ENCODE assay signal across 12 cellular contexts in genomic region chr14:92719890-92720323, GRCh38. TPM values are rescaled to one million over a fixed set of nuclear protein-coding genes. Genes with fewer than 3 reads are reported as not detected.
DNase-seq lines count a peak whose midpoint lies in the region; ATAC-seq and TF ChIP-seq lines count a peak whose summit lies in the region.
"Had no signal": no experiment of that assay in that cellular context is flagged by ENCODE, and none has a peak within 500 bp of the region (broad histone marks: within the 10 kb centered on the region; RNA-seq: fewer than 3 reads in every experiment).

No MANE protein-coding gene starts in this region.

- no peaks in the 10 kb centered on the region for H3K36me3 ChIP-seq in mammary epithelial cell (ENCODE audit: insufficient read depth, low read length)
- H3K36me3 ChIP-seq in esophagus (ENCODE audit: control insufficient read depth in 2 of 2, insufficient read depth in 2 of 2, low read length in 1 of 2) = peaks cover 0 to 3% of the 10 kb centered on the region in 2 donors
- no peaks in the 10 kb centered on the region for H3K36me3 ChIP-seq in osteoblast (ENCODE audit: insufficient read depth, low read length)
- H3K36me3 ChIP-seq in vagina = no peaks in the 10 kb centered on the region
- H3K36me3 ChIP-seq in MM.1S (replicated peaks; ENCODE audit: insufficient read depth, low read length) = no peaks in the 10 kb centered on the region
- H3K36me3 ChIP-seq: HAP-1 had no signal

- H3K9me3 ChIP-seq in mammary epithelial cell (replicated peaks; ENCODE audit: insufficient read depth, low read length) = no peaks in the 10 kb centered on the region
- H3K9me3 ChIP-seq in esophagus (ENCODE audit: control insufficient read depth in 2 of 2, insufficient read depth in 1 of 2, low read depth in 1 of 2, low read length in 1 of 2) = no peaks in the 10 kb centered on the region
- H3K9me3 ChIP-seq in osteoblast (ENCODE audit: low read depth, low read length) = no peaks in the 10 kb centered on the region
- H3K9me3 ChIP-seq in vagina = no peaks in the 10 kb centered on the region
- no peaks in the 10 kb centered on the region for H3K9me3 ChIP-seq in MM.1S (replicated peaks; ENCODE audit: insufficient read depth, low read length)
- H3K9me3 ChIP-seq: HAP-1 had no signal

- no peak for TF ChIP-seq CTCF in mammary epithelial cell (conservative IDR thresholded peaks at IDR 0.05 in 1 of 2, IDR thresholded peaks at IDR 0.05 in 1 of 2; ENCODE audit: extremely low read depth in 1 of 2, insufficient read depth in 1 of 2, low read depth in 1 of 2, low read length in 2 of 2)
- no peak for TF ChIP-seq CTCF in osteoblast (IDR thresholded peaks at IDR 0.05; ENCODE audit: extremely low read depth, low read depth, low read length)
- no peak for TF ChIP-seq CTCF in vagina (IDR thresholded peaks at IDR 0.05)
- TF ChIP-seq CTCF in MM.1S (IDR thresholded peaks at IDR 0.05; ENCODE audit: low read length) = no peak

- BruUV-seq in mammary epithelial cell (replicated peaks; lab: Mats Ljungman, UMichigan) = no TSS peak

- WGBS in mammary epithelial cell (ENCODE audit: low coverage, missing lambda C conversion rate) = 93% methylated on average over 5 of the region's 5 CpGs
- WGBS in esophagus, 2 donors = 52 to 56% methylated on average over 5 of the region's 5 CpGs

- in situ Hi-C loops in T47D (cut with HindIII; ENCODE audit: low pct_unique_long_range_greater_than_20kb, low sequenced_read_pairs) = no loop called here
- in situ Hi-C loops in mammary epithelial cell (cut with MboI; ENCODE audit: low sequenced_read_pairs in 2 of 2) = no loop called here

- H3K27me3 ChIP-seq in mammary epithelial cell (ENCODE audit: insufficient read depth, low read length) = no peaks in the 10 kb centered on the region
- H3K27me3 ChIP-seq in esophagus (ENCODE audit: control insufficient read depth in 1 of 2, insufficient read depth in 2 of 2, low read length in 2 of 2) = no peaks in the 10 kb centered on the region
- no peaks in the 10 kb centered on the region for H3K27me3 ChIP-seq in osteoblast (ENCODE audit: insufficient read depth, low read length)
- no peaks in the 10 kb centered on the region for H3K27me3 ChIP-seq in vagina
- H3K27me3 ChIP-seq in MM.1S (replicated peaks; ENCODE audit: insufficient read depth, low read length) = no peaks in the 10 kb centered on the region

- H3K4me3 ChIP-seq in mammary epithelial cell (replicated peaks in 1 of 3; ENCODE audit: insufficient read depth in 1 of 3, low read depth in 2 of 3, low read length in 3 of 3) (no peak overlapping the region), esophagus (ENCODE audit: low read depth in 1 of 2, low read length in 2 of 2) (no peak overlapping the region), osteoblast (ENCODE audit: insufficient read depth, low read length) (no peak overlapping the region), vagina (no peak overlapping the region), MM.1S (ENCODE audit: low read length) (no peak overlapping the region)
- H3K4me3 ChIP-seq: HAP-1 had no signal

- no peak for TF ChIP-seq POLR2A in vagina (IDR thresholded peaks at IDR 0.05)

- no peaks in the 10 kb centered on the region for H3K9me2 ChIP-seq in MM.1S (replicated peaks; ENCODE audit: insufficient read depth, low read length)

- no peaks in the 10 kb centered on the region for H3F3A ChIP-seq in MM.1S (ENCODE audit: insufficient read depth, low read length)

- H3K4me1 ChIP-seq in mammary epithelial cell (ENCODE audit: insufficient read depth, low read length) (no peaks in the 10 kb centered on the region), esophagus (ENCODE audit: control insufficient read depth in 2 of 2, insufficient read depth in 2 of 2, low read length in 1 of 2) (peaks cover 0 to 4% of the 10 kb centered on the region in 2 donors), osteoblast (ENCODE audit: insufficient read depth, low read length) (peaks cover 27% of the 10 kb centered on the region), vagina (peaks cover 19% of the 10 kb centered on the region), MM.1S (ENCODE audit: low read length) (no peaks in the 10 kb centered on the region)
- H3K4me1 ChIP-seq: HAP-1 had no signal

- ATAC-seq in HG03520 (IDR thresholded peaks at IDR 0.05; ENCODE audit: unreplicated experiment) = no peak

- no peak overlapping the region for H3K9ac ChIP-seq in mammary epithelial cell (ENCODE audit: insufficient read depth, low read length)
- H3K9ac ChIP-seq in MM.1S (ENCODE audit: low read length) = no peak overlapping the region

- dilution Hi-C loops in mammary epithelial cell (cut with HindIII; ENCODE audit: low sequenced_read_pairs) = no loop called here

- H3K27ac ChIP-seq in mammary epithelial cell (ENCODE audit: insufficient read depth, low read depth, low read length) (no peak overlapping the region), esophagus (ENCODE audit: low read depth in 2 of 2, low read length in 1 of 2) (peak overlapping the region; percentile 34 to 45), osteoblast (ENCODE audit: low read depth, low read length) (peak overlapping the region; percentile 75), vagina (peak overlapping the region; percentile 80), MM.1S (ENCODE audit: low read length) (no peak overlapping the region)

- intact Hi-C loops in mammary epithelial cell (cut with micrococcal nuclease) (no loop called here), vagina (cut with DNase I) (loop anchor here (10.0 kb wide), 1 partner anchor 65 kb away; no protein-coding TSS in a partner anchor)

- DNase-seq in T47D (ENCODE audit: low read depth in 1 of 2, low spot score in 1 of 2) (peak; percentile 23 to 84), mammary epithelial cell (no peak), osteoblast (ENCODE audit: insufficient read length, low spot score, missing footprints) (peak; percentile 89), vagina (ENCODE audit: extremely low spot score in 2 of 2) (no peak), MM.1S (no peak), NCI-H2081 treated with DMSO at 0.1 percent for 48 hours (lab: John Stamatoyannopoulos, UW) (no peak)
- DNase-seq: islet precursor cell, NCI-H1048, T-helper 9 cell had no signal

- CTCF ChIA-PET in mammary epithelial cell (lab: Charles Lee; ENCODE audit: low non-redundant PET) = no interaction called here

- H3K4me2 ChIP-seq in mammary epithelial cell (ENCODE audit: insufficient read depth, low read depth, low read length) (no peak overlapping the region), osteoblast (ENCODE audit: insufficient read depth, low read length) (peak overlapping the region; percentile 24), MM.1S (ENCODE audit: low read depth, low read length) (no peak overlapping the region)

- H2AFZ ChIP-seq in mammary epithelial cell (ENCODE audit: low read depth, low read length) = no peak overlapping the region
- H2AFZ ChIP-seq in osteoblast (ENCODE audit: low read length) = no peak overlapping the region
- no peak overlapping the region for H2AFZ ChIP-seq in MM.1S (ENCODE audit: low read length)

- H3K79me2 ChIP-seq in mammary epithelial cell (ENCODE audit: insufficient read depth, low read length) = no peaks in the 10 kb centered on the region
- H3K79me2 ChIP-seq in osteoblast (ENCODE audit: insufficient read depth, low read length) = no peaks in the 10 kb centered on the region
- H3K79me2 ChIP-seq in MM.1S (ENCODE audit: low read length) = peaks cover 15% of the 10 kb centered on the region

- H4K20me1 ChIP-seq in mammary epithelial cell (ENCODE audit: insufficient read depth, low read length) (no peaks in the 10 kb centered on the region), osteoblast (ENCODE audit: insufficient read depth, low read length) (no peaks in the 10 kb centered on the region), MM.1S (ENCODE audit: insufficient read depth, low read length) (no peaks in the 10 kb centered on the region)

RNA-seq across cellular contexts. Expression of gene LGMN, which starts 28.5 kb away (rescaled TPM):
- total RNA-seq in mammary epithelial cell = 10 to 100 TPM; 28.8 to 30.2 TPM
- polyA plus RNA-seq in mammary epithelial cell = 47.9 TPM
- 69.8 TPM for polyA minus RNA-seq in mammary epithelial cell
- 10 to 100 TPM; 39.0 to 49.9 TPM for polyA plus RNA-seq in esophagus
- 67.5 and 89.4 TPM in 2 replicates for total RNA-seq in osteoblast
- 61.6 TPM for total RNA-seq in vagina

Comparison
In these comparisons a context has a peak if more than half of its experiments do, and no peak if none do; other contexts are left out.
1. DNase-seq: peak in T47D (2 of 2) and osteoblast (single experiment); none in mammary epithelial cell (single experiment), vagina (0 of 2), MM.1S (single experiment) and NCI-H2081 treated with DMSO at 0.1 percent for 48 hours (single experiment).
2. H3K27ac ChIP-seq: peak in esophagus (2 of 2), osteoblast (single experiment) and vagina (single experiment); none in mammary epithelial cell (single experiment) and MM.1S (single experiment).